Comparison of ENCODE assay signal across 15 cellular contexts in the genomic region with DNA sequence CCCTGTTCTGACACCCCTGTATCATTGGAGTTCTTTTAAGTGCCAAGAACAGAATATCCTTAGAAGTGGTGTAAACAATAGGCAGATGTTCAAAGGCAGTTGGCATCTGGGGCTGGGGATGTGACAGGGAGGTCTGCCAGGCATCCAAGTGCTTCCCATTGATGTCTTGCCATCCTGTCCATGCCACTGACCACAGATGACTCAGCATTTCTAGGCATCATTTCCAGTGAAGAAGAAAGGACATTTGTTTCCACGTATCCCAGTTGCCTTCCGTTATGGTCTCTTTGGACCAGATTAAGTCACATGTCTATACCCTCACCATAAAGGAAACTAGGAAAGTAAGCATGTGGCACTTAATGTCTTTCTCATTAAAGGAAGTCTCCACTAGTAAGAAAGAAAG.
A peak's percentile ranks its signal among the peaks of the same experiment; 100 is the strongest.
DNase-seq lines count a peak whose midpoint lies in the region; ATAC-seq, FAIRE-seq and TF ChIP-seq lines count a peak whose summit lies in the region.
"Had no signal": no experiment of that assay in that cellular context is flagged by ENCODE, and none has a peak within 500 bp of the region (broad histone marks: within the 10 kb centered on the region; RNA-seq: fewer than 3 reads in every experiment).

No MANE protein-coding gene starts in this region.

- no peaks in the 10 kb centered on the region; the same call in 1 of the 2 replicates for H3K9me2 ChIP-seq in GM23338 (ENCODE audit: insufficient read depth)

- H3K27ac Mint-ChIP-seq in GM23338: no peak overlapping the region
- H3K27ac Mint-ChIP-seq in CD8-positive, alpha-beta memory T cell: no peak overlapping the region
- H3K27ac Mint-ChIP-seq: CD8-positive, alpha-beta T cell; H9 had no signal

- H3K27me3 ChIP-seq in GM23338 (ENCODE audit: insufficient read depth): no peaks in the 10 kb centered on the region
- H3K27me3 ChIP-seq in mesendoderm (ENCODE audit: insufficient read depth, low read length, poor library complexity): no peaks in the 10 kb centered on the region
- peaks cover 7% of the 10 kb centered on the region for H3K27me3 ChIP-seq in CD8-positive, alpha-beta memory T cell (ENCODE audit: insufficient read depth, low read length, poor library complexity, severe bottlenecking)

- CTCF ChIA-PET in A549 (lab: Yijun Ruan, JAX): no interaction called here
- CTCF ChIA-PET in CD8-positive, alpha-beta memory T cell (lab: Charles Lee): no interaction called here

- H4K20me1 ChIP-seq in GM23338 (replicated peaks; ENCODE audit: insufficient read depth): no peaks in the 10 kb centered on the region

- no peaks in the 10 kb centered on the region for H3K9me3 ChIP-seq in A549
- H3K9me3 ChIP-seq in CD8-positive, alpha-beta memory T cell (ENCODE audit: low read length): no peaks in the 10 kb centered on the region

- H3K36me3 ChIP-seq in GM23338 (ENCODE audit: insufficient read depth) (no peaks in the 10 kb centered on the region), mesendoderm (ENCODE audit: control insufficient read depth, insufficient read depth, low read length) (no peaks in the 10 kb centered on the region)
- H3K36me3 ChIP-seq in CD8-positive, alpha-beta memory T cell (ENCODE audit: insufficient read depth, low read length): no peaks in the 10 kb centered on the region

- POLR2A ChIA-PET in A549 (lab: Yijun Ruan, JAX): no interaction called here
- POLR2A ChIA-PET in CD8-positive, alpha-beta memory T cell (lab: Charles Lee): no interaction called here

- H3K56ac ChIP-seq in mesendoderm (ENCODE audit: low read length): no peak overlapping the region

- H3K27ac ChIP-seq in A549 (peak overlapping the region in 1 of 2 experiments; percentile 13; a peak in 2 of 6 replicates), GM23338 (ENCODE audit: low read depth) (no peak overlapping the region), mesendoderm (ENCODE audit: low read depth, low read length) (no peak overlapping the region)
- H3K27ac ChIP-seq in CD8-positive, alpha-beta memory T cell (ENCODE audit: low read depth, low read length): no peak overlapping the region

- no peak for TF ChIP-seq EP300 in A549 (IDR thresholded peaks at IDR 0.05)

- DNase-seq in A549 (ENCODE audit: low read depth in 1 of 2, low spot score in 1 of 2) (no peak), GM23338 (ENCODE audit: low spot score) (no peak), SW480 (ENCODE audit: low spot score) (peak; percentile 94), mesendoderm (no peak)
- DNase-seq in CD8-positive, alpha-beta memory T cell: no peak
- DNase-seq: CD8-positive, alpha-beta T cell; H9; KG1; NCI-H1930; NCI-H2171; NCI-H446 treated with DMSO at 0.1 percent for 48 hours; RPMI8226; SW 1271 had no signal

- no peak overlapping the region for H3K23ac ChIP-seq in mesendoderm (ENCODE audit: low read length)

- no peak overlapping the region for H3K18ac ChIP-seq in mesendoderm (ENCODE audit: low read length)

- 0 out of 2 replicates have a peak overlapping the region, but pooled peaks have one; percentile 47 for H2AFZ ChIP-seq in GM23338

- no peak overlapping the region for H3K9ac ChIP-seq in mesendoderm (ENCODE audit: low read length)

- no peaks in the 10 kb centered on the region for H3K79me1 ChIP-seq in mesendoderm (ENCODE audit: low read length)

- no peak overlapping the region for H4K8ac ChIP-seq in mesendoderm (ENCODE audit: low read depth, low read length)

- H3K36me3 Mint-ChIP-seq in GM23338 (ENCODE audit: low read depth): no peaks in the 10 kb centered on the region
- H3K36me3 Mint-ChIP-seq in CD8-positive, alpha-beta memory T cell: no peaks in the 10 kb centered on the region
- H3K36me3 Mint-ChIP-seq: CD8-positive, alpha-beta T cell had no signal

- H3K4me1 ChIP-seq in A549: 0 out of 3 replicates have a peak, but pooled peaks cover 3% of the 10 kb centered on the region
- no peaks in the 10 kb centered on the region for H3K4me1 ChIP-seq in GM23338 (ENCODE audit: insufficient read depth)
- H3K4me1 ChIP-seq in mesendoderm (ENCODE audit: control insufficient read depth, low read depth, low read length): peaks cover 3% of the 10 kb centered on the region
- H3K4me1 ChIP-seq in CD8-positive, alpha-beta memory T cell (ENCODE audit: insufficient read depth, low read length): no peaks in the 10 kb centered on the region

- no peak overlapping the region for H3K4me3 Mint-ChIP-seq in GM23338
- no peak overlapping the region for H3K4me3 Mint-ChIP-seq in CD8-positive, alpha-beta memory T cell
- H3K4me3 Mint-ChIP-seq: CD8-positive, alpha-beta T cell; H9 had no signal

- no peak for TF ChIP-seq POLR2A in A549 (IDR thresholded peaks at IDR 0.05; ENCODE audit: low read length)

- H3K27me3 Mint-ChIP-seq in GM23338 (ENCODE audit: insufficient read depth, low read depth, poor library complexity): no peaks in the 10 kb centered on the region
- H3K27me3 Mint-ChIP-seq in CD8-positive, alpha-beta memory T cell: peaks cover 4 to 9% of the 10 kb centered on the region in 2 donors

- ATAC-seq in A549 (no peak), GM23338 (no peak), GM19023 (IDR thresholded peaks at IDR 0.05; ENCODE audit: unreplicated experiment) (no peak), HG03135 (IDR thresholded peaks at IDR 0.05; ENCODE audit: unreplicated experiment) (no peak)
- ATAC-seq: CD8-positive, alpha-beta T cell had no signal

- 97% methylated on average over 2 of the region's 2 CpGs for WGBS in A549 (ENCODE audit: missing lambda C conversion rate)
- WGBS in mesendoderm (ENCODE audit: extremely low coverage, insufficient coverage, low lambda C conversion rate): no CpG with 5 or more reads among the region's 2 CpGs

- no peak overlapping the region for H2BK120ac ChIP-seq in mesendoderm (ENCODE audit: low read depth, low read length)

- H2BK5ac ChIP-seq in mesendoderm (ENCODE audit: low read length): no peak overlapping the region

- H3K4me3 ChIP-seq in A549 (no peak overlapping the region), GM23338 (no peak overlapping the region), mesendoderm (ENCODE audit: low read length) (no peak overlapping the region)
- no peak overlapping the region for H3K4me3 ChIP-seq in CD8-positive, alpha-beta memory T cell (ENCODE audit: low read length)

- TF ChIP-seq CTCF in A549 (IDR thresholded peaks at IDR 0.05) (no peak), GM23338 (conservative IDR thresholded peaks at IDR 0.05; ENCODE audit: low read depth in 2 of 2) (no peak)

- no peak for FAIRE-seq in A549 (lab: Jason Lieb, UNC)

- peaks cover 10% of the 10 kb centered on the region; the same call in 2 of the 3 replicates for H3K4me1 Mint-ChIP-seq in GM23338
- H3K4me1 Mint-ChIP-seq in CD8-positive, alpha-beta memory T cell: no peaks in the 10 kb centered on the region

- no peak overlapping the region for H3K4me2 ChIP-seq in A549
- no peak overlapping the region for H3K4me2 ChIP-seq in GM23338
- H3K4me2 ChIP-seq in mesendoderm (ENCODE audit: low read length): no peak overlapping the region

- no peaks in the 10 kb centered on the region for H3F3A ChIP-seq in GM23338 (replicated peaks; ENCODE audit: low read depth)

- H2BK15ac ChIP-seq in mesendoderm (replicated peaks; ENCODE audit: low read depth): no peak overlapping the region

- no peaks in the 10 kb centered on the region for H3K9me3 Mint-ChIP-seq in GM23338
- no peaks in the 10 kb centered on the region for H3K9me3 Mint-ChIP-seq in CD8-positive, alpha-beta memory T cell
- H3K9me3 Mint-ChIP-seq: CD8-positive, alpha-beta T cell; H9 had no signal

- TF ChIP-seq RAD21 in A549 (conservative IDR thresholded peaks at IDR 0.05 in 1 of 2, IDR thresholded peaks at IDR 0.05 in 1 of 2): no peak

- no peak overlapping the region for H4K5ac ChIP-seq in mesendoderm (ENCODE audit: low read length)

- H2AK5ac ChIP-seq in mesendoderm (ENCODE audit: low read length): no peak overlapping the region

- no peaks in the 10 kb centered on the region for H3K79me2 ChIP-seq in GM23338 (replicated peaks; ENCODE audit: insufficient read depth)
- H3K79me2 ChIP-seq in mesendoderm (ENCODE audit: control insufficient read depth, insufficient read depth, low read length): no peaks in the 10 kb centered on the region

- H3K4ac ChIP-seq in mesendoderm (ENCODE audit: low read depth, low read length): peak overlapping the region; percentile 71

TF ChIP-seq in A549, 52 proteins besides CTCF, POLR2A, EP300 and RAD21:
- TF ChIP-seq FOSB (CRISPR knock-in tag; IDR thresholded peaks at IDR 0.05) (no peak), NFE2L2 (conservative IDR thresholded peaks at IDR 0.05; ENCODE audit: low read length) (peak; percentile 85), MAFK (IDR thresholded peaks at IDR 0.05; ENCODE audit: partially characterized antibody) (peak; percentile 87)

TF ChIP-seq in GM23338, 12 proteins besides CTCF, POLR2A, EP300 and RAD21 (continues in another document):
- no peak for TF ChIP-seq CREB1 (CRISPR knock-in tag; IDR thresholded peaks at IDR 0.05; ENCODE audit: low read depth)
- no peak for TF ChIP-seq JUNB (IDR thresholded peaks at IDR 0.05; ENCODE audit: unreplicated experiment)
- no peak for TF ChIP-seq ZNF331 (CRISPR knock-in tag; IDR thresholded peaks at IDR 0.05; ENCODE audit: low read depth)
- no peak for TF ChIP-seq NANOG (IDR thresholded peaks at IDR 0.05; ENCODE audit: borderline replicate concordance)
- TF ChIP-seq ETS1 (IDR thresholded peaks at IDR 0.05): no peak
